15 cellular contexts compared by ENCODE assay signal in the genomic region with DNA sequence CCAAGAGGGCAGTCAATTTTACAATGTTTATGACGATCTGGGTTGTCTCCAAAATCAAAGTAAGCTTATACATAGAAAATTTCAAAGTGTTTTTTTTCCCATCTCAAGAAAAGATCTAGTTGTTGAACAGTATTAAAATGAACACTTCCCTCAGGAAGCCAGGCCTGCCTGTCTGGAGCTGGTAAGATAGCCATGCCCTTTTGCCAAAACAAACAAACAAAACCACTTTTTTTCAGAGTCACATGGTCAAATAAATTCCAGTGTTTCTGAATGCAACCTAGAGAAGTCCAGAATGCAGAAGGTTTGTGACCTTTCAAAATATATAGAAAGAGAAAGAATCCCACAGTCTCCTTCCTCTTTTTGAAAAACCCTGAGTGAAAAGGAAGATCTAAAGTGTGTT.
DNase-seq lines count a peak whose midpoint lies in the region; ATAC-seq and TF ChIP-seq lines count a peak whose summit lies in the region.
"Had no signal": no experiment of that assay in that cellular context is flagged by ENCODE, and none has a peak within 500 bp of the region (broad histone marks: within the 10 kb centered on the region; RNA-seq: fewer than 3 reads in every experiment).

No MANE protein-coding gene starts in this region.

- DNase-seq in Caki2 (ENCODE audit: low read depth) (peak; percentile 11), LHCN-M2 (ENCODE audit: low read depth) (peak; percentile 45), renal cortical epithelial cell (ENCODE audit: low read depth) (peak; percentile 15), superior temporal gyrus (ENCODE audit: extremely low spot score) (no peak)
- no peak for DNase-seq in stimulated activated naive CD4-positive, alpha-beta T cell treated with Interleukin-2 at 50 U/mL for 16 hours (lab: John Stamatoyannopoulos, UW)
- DNase-seq: AML-193, Calu3, DMS79, EL, HFFc6 had no signal

- ATAC-seq in HG03439 (IDR thresholded peaks at IDR 0.05; ENCODE audit: unreplicated experiment) (no peak), GM19467 (IDR thresholded peaks at IDR 0.05; ENCODE audit: unreplicated experiment) (no peak)
- ATAC-seq: A549 had no signal

- H3K27ac ChIP-seq in VCaP, result peak overlapping the region; percentile 41
- H3K27ac ChIP-seq: A549, BLaER1 had no signal

- in situ Hi-C loops in Caki2 (cut with HindIII; ENCODE audit: low pct_unique_long_range_greater_than_20kb, low sequenced_read_pairs), result no loop called here

- TF ChIP-seq CTCF in VCaP (conservative IDR thresholded peaks at IDR 0.05), result no peak

Comparison
In these comparisons a context has a peak if more than half of its experiments do, and no peak if none do; other contexts are left out.
1. DNase-seq: peak in Caki2 (single experiment), LHCN-M2 (single experiment) and renal cortical epithelial cell (single experiment); none in superior temporal gyrus (single experiment) and stimulated activated naive CD4-positive, alpha-beta T cell treated with Interleukin-2 at 50 U/mL for 16 hours (single experiment).